In the genomic region with DNA sequence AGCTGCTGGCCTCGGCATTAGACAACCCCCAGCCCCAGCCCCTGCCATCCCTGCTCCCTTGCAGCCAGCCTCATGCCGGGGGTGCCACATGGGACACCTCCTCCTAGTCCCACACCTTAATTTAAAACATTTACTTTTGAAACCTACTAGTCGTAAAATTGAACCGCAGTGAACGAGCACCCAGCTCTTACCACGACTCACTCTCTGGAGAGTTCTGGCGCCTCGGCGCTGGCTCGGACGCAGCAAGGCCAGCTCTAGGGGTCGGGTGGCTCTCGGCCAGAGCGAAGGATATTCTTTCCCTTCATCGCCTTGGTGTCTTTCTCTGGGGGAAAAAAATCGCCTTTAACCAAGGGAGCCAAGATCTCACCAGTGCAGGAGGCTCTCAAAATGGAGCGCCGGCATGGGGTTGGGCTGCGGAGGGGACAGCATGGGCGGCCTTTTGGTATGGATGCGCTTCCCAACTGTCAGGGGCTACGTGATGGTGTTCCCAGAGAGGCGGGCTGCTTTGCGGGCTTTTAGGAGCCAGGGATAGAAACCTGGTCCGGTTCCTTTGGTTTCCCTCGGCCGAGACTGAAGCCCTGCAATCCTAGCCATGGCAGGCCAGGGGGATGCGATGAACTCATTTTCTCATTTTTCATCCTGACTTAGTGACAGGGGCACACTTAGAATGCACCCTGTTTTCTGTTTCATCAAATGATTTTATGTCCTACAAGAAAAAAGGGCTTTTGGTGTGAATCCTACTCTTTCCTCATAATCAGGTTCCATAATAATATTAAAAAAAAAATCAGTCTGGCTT, we compare ENCODE assay signal across 8 cellular contexts. TPM values are rescaled to one million over a fixed set of nuclear protein-coding genes. Genes with fewer than 3 reads are reported as not detected.
DNase-seq lines count a peak whose midpoint lies in the region; ATAC-seq, FAIRE-seq and TF ChIP-seq lines count a peak whose summit lies in the region.

No MANE protein-coding gene starts in this region.

- peak overlapping the region; percentile 88 for H3K4me3 Mint-ChIP-seq in nephron progenitor cell

- peak overlapping the region in 10 of 11 experiments; percentile 59 to 96 (median 92); a peak in 19 of 22 replicates for H3K27ac ChIP-seq in BLaER1 treated with 17β-estradiol and CSF1 and Interleukin-3, amounts not matched to agents 10 nM and 100 nM
- no peak overlapping the region for H3K27ac ChIP-seq in OCI-LY7 (ENCODE audit: low read depth, low read length, poor library complexity, severe bottlenecking)
- H3K27ac ChIP-seq in H1 (ENCODE audit: low read depth, low read length) = no peak overlapping the region

- no peak overlapping the region for H3K27ac Mint-ChIP-seq in nephron progenitor cell

- TF ChIP-seq RAD21 in H1 (IDR thresholded peaks at IDR 0.05 in 1 of 2, conservative IDR thresholded peaks at IDR 0.05 in 1 of 2; ENCODE audit: low read depth in 2 of 2, low read length in 2 of 2) = no peak

- TF ChIP-seq EP300 in H1 (IDR thresholded peaks at IDR 0.05; ENCODE audit: borderline replicate concordance in 1 of 2, low read depth in 2 of 2, low read length in 2 of 2) = no peak

- no peak overlapping the region for H4K8ac ChIP-seq in H1 (ENCODE audit: extremely low read depth, insufficient read depth, low read length)

- H4K91ac ChIP-seq in H1 (replicated peaks; ENCODE audit: insufficient read length, low read length) = no peak overlapping the region

- no peaks in the 10 kb centered on the region for H3K79me2 ChIP-seq in OCI-LY7 (ENCODE audit: insufficient read depth, low read depth, low read length)
- no peaks in the 10 kb centered on the region for H3K79me2 ChIP-seq in H1 (ENCODE audit: control insufficient read depth in 1 of 2, insufficient read depth in 2 of 2, low read length in 2 of 2)

- H3K14ac ChIP-seq in H1 (ENCODE audit: insufficient read length) = no peak overlapping the region

- FAIRE-seq in H1 (lab: Jason Lieb, UNC) = no peak

- POLR2A ChIA-PET in OCI-LY7 (lab: Charles Lee) (interaction anchor here (1.2 to 3.6 kb wide), 4 partner anchors 9 to 87 kb away, joined by 3 to 13 read pairs (median 7); no protein-coding TSS in a partner anchor), H1 (lab: Charles Lee; ENCODE audit: partially characterized antibody) (interaction anchor here (0.9 to 1.8 kb wide), 3 partner anchors 8 to 101 kb away, joined by 3 to 5 read pairs (median 3); no protein-coding TSS in a partner anchor)

- H2BK120ac ChIP-seq in H1 (replicated peaks; ENCODE audit: low read depth, low read length) = no peak overlapping the region

- H3K23ac ChIP-seq in H1 (ENCODE audit: insufficient read length) = no peak overlapping the region

- no peak overlapping the region for H3K18ac ChIP-seq in H1 (ENCODE audit: extremely low read depth, low read length)

- no peak for TF ChIP-seq CTCF in OCI-LY7 (conservative IDR thresholded peaks at IDR 0.05; ENCODE audit: low read length)
- no peak for TF ChIP-seq CTCF in H1 (IDR thresholded peaks at IDR 0.05; ENCODE audit: control extremely low read depth in 1 of 3, insufficient read depth in 1 of 3, low read depth in 1 of 3, low read length in 3 of 3)
- no peak for TF ChIP-seq CTCF in nephron progenitor cell (IDR thresholded peaks at IDR 0.05)

- H3K9me2 ChIP-seq in OCI-LY7 (ENCODE audit: insufficient read depth, low read length) = no peaks in the 10 kb centered on the region

- no TSS peak for BruUV-seq in OCI-LY7 (replicated peaks; lab: Mats Ljungman, UMichigan)

- no peak for TF ChIP-seq POLR2A in H1 (IDR thresholded peaks at IDR 0.05; ENCODE audit: control extremely low read depth in 1 of 2, low read depth in 2 of 2, low read length in 2 of 2)

- H2AFZ ChIP-seq in OCI-LY7 (ENCODE audit: low read length) (no peak overlapping the region), H1 (ENCODE audit: low read length) (no peak overlapping the region)

- no peaks in the 10 kb centered on the region for H3K36me3 ChIP-seq in BLaER1 treated with 17β-estradiol and CSF1 and Interleukin-3, amounts not matched to agents 10 nM and 100 nM
- no peaks in the 10 kb centered on the region for H3K36me3 ChIP-seq in OCI-LY7 (ENCODE audit: insufficient read depth, low read length)
- H3K36me3 ChIP-seq in H1 (ENCODE audit: control insufficient read depth in 2 of 4, insufficient read depth in 4 of 4, low read length in 3 of 4) = no peaks in the 10 kb centered on the region

- H3K79me1 ChIP-seq in H1 (ENCODE audit: low read depth, low read length) = 0 out of 2 replicates have a peak, but pooled peaks cover 3% of the 10 kb centered on the region

- no peak overlapping the region for H2BK15ac ChIP-seq in H1 (ENCODE audit: low read length)

- H3K9me3 Mint-ChIP-seq in nephron progenitor cell = peaks cover 2% of the 10 kb centered on the region

- no peaks in the 10 kb centered on the region for H3K36me3 Mint-ChIP-seq in nephron progenitor cell (ENCODE audit: low read depth)

- DNase-seq in OCI-LY7 (ENCODE audit: low spot score) (no peak), H1 (ENCODE audit: low read depth in 1 of 2, low spot score in 2 of 2) (peak in 1 of 2 experiments; percentile 59), nephron progenitor cell (peak; percentile 27), Ammon's horn (ENCODE audit: low spot score) (no peak), amniotic stem cell (lab: John Stamatoyannopoulos, UW) (no peak)
- no peak for DNase-seq in stimulated activated naive CD4-positive, alpha-beta T cell (lab: John Stamatoyannopoulos, UW)

- CTCF ChIA-PET in OCI-LY7 (lab: Charles Lee; ENCODE audit: unreplicated experiment) = interaction anchor here (1.0 to 1.9 kb wide), 2 partner anchors 15 to 103 kb away, joined by 3 to 6 read pairs; no protein-coding TSS in a partner anchor
- CTCF ChIA-PET in H1 (lab: Charles Lee; ENCODE audit: partially characterized antibody) = interaction anchor here (0.7 to 4.8 kb wide), 36 partner anchors 9 to 180 kb away, joined by 3 to 48 read pairs (median 4); no protein-coding TSS in a partner anchor

- H3K4me2 ChIP-seq in BLaER1 treated with 17β-estradiol and CSF1 and Interleukin-3, amounts not matched to agents 10 nM and 100 nM = peak overlapping the region; percentile 92 to 99 (median 97)
- peak overlapping the region; percentile 82 for H3K4me2 ChIP-seq in OCI-LY7 (ENCODE audit: low read length)
- peak overlapping the region; percentile 79 to 94 for H3K4me2 ChIP-seq in H1 (ENCODE audit: insufficient read depth in 1 of 2, low read depth in 2 of 2, low read length in 2 of 2)

- no peak overlapping the region for H4K5ac ChIP-seq in H1 (ENCODE audit: insufficient read length, low read depth, low read length)

- H3K9me3 ChIP-seq in BLaER1 treated with 17β-estradiol and CSF1 and Interleukin-3, amounts not matched to agents 10 nM and 100 nM (replicated peaks in 1 of 11) = peaks cover 0 to 2% (median under 1%) of the 10 kb centered on the region in 11 experiments; a peak in 8 of 22 replicates
- H3K9me3 ChIP-seq in OCI-LY7 (ENCODE audit: low read length) (no peaks in the 10 kb centered on the region), H1 (ENCODE audit: insufficient read depth in 2 of 2, low read depth in 1 of 2, low read length in 1 of 2) (no peaks in the 10 kb centered on the region)

- H3K4ac ChIP-seq in H1 (replicated peaks; ENCODE audit: insufficient read length, low read depth, low read length) = no peak overlapping the region

- intact Hi-C loops in OCI-LY7 (cut with micrococcal nuclease; ENCODE audit: unreplicated experiment) = no loop called here

- no peak overlapping the region for H2BK12ac ChIP-seq in H1 (ENCODE audit: low read depth, low read length)

- H3K23me2 ChIP-seq in H1 (ENCODE audit: low read depth, low read length) = peaks cover 19% of the 10 kb centered on the region

- H3K4me3 ChIP-seq in BLaER1 treated with 17β-estradiol and CSF1 and Interleukin-3, amounts not matched to agents 10 nM and 100 nM = peak overlapping the region; percentile 80 to 96 (median 94)
- H3K4me3 ChIP-seq in OCI-LY7 (ENCODE audit: low read depth, low read length, poor library complexity, severe bottlenecking) (peak overlapping the region; percentile 74), H1 (ENCODE audit: extremely low read depth in 1 of 4, insufficient read depth in 2 of 4, low read depth in 3 of 4, low read length in 4 of 4) (peak overlapping the region; percentile 42 to 63 (median 49); a peak in 7 of 8 replicates)

- H2AK5ac ChIP-seq in H1 (ENCODE audit: low read depth, low read length) = no peak overlapping the region

- no peaks in the 10 kb centered on the region; a peak in 4 of 22 replicates for H3K27me3 ChIP-seq in BLaER1 treated with 17β-estradiol and CSF1 and Interleukin-3, amounts not matched to agents 10 nM and 100 nM
- H3K27me3 ChIP-seq in H1 (replicated peaks in 1 of 4; ENCODE audit: control insufficient read depth in 3 of 4, extremely low read depth in 1 of 4, insufficient read depth in 3 of 4, low read length in 3 of 4) = peaks cover 11 to 41% (median 32%) of the 10 kb centered on the region in 4 experiments

- H3K9ac ChIP-seq in BLaER1 treated with 17β-estradiol and CSF1 and Interleukin-3, amounts not matched to agents 10 nM and 100 nM = peak overlapping the region; percentile 80 to 93 (median 86)
- H3K9ac ChIP-seq in H1 (replicated peaks in 1 of 4; ENCODE audit: extremely low read depth in 1 of 4, low read depth in 3 of 4, low read length in 3 of 4) = no peak overlapping the region; a peak in 1 of 7 replicates

- H3K4me1 ChIP-seq in BLaER1 treated with 17β-estradiol and CSF1 and Interleukin-3, amounts not matched to agents 10 nM and 100 nM = peaks cover 66 to 79% (median 74%) of the 10 kb centered on the region in 10 experiments
- H3K4me1 ChIP-seq in OCI-LY7 (ENCODE audit: insufficient read depth, low read length, poor library complexity, severe bottlenecking) = peaks cover 25% of the 10 kb centered on the region
- peaks cover 0 to 10% (median 8%) of the 10 kb centered on the region in 4 experiments; a peak in 6 of 7 replicates for H3K4me1 ChIP-seq in H1 (replicated peaks in 1 of 4; ENCODE audit: control insufficient read depth in 3 of 4, insufficient read depth in 4 of 4, low read length in 3 of 4)

- no peak overlapping the region for H2BK20ac ChIP-seq in H1 (ENCODE audit: low read length)

- ATAC-seq in HG02840 (IDR thresholded peaks at IDR 0.05; ENCODE audit: low FRiP score, unreplicated experiment) = no peak

- H3K4me1 Mint-ChIP-seq in nephron progenitor cell = peaks cover 36% of the 10 kb centered on the region

- H3K27me3 Mint-ChIP-seq in nephron progenitor cell (ENCODE audit: low read depth, poor library complexity) = peaks cover 56% of the 10 kb centered on the region

- WGBS in H1 (ENCODE audit: extremely low coverage in 1 of 2, insufficient coverage in 1 of 2, insufficient read length in 1 of 2, insufficient replicate concordance in 2 of 2, low coverage in 1 of 2, low lambda C conversion rate in 2 of 2, missing lambda C conversion rate in 1 of 2), 2 experiments = 26% methylated on average over 27 of the region's 28 CpGs; no CpG with 5 or more reads in 1 of the 2 experiments

- no peak overlapping the region for H3K56ac ChIP-seq in H1 (replicated peaks; ENCODE audit: insufficient read length, low read depth, low read length)

- peaks cover 46 to 68% (median 62%) of the 10 kb centered on the region in 11 experiments for H4K20me1 ChIP-seq in BLaER1 treated with 17β-estradiol and CSF1 and Interleukin-3, amounts not matched to agents 10 nM and 100 nM
- H4K20me1 ChIP-seq in OCI-LY7 (ENCODE audit: insufficient read depth, low read length) (peaks cover 14% of the 10 kb centered on the region; the same call in 1 of the 2 replicates), H1 (replicated peaks in 1 of 2; ENCODE audit: control insufficient read depth in 1 of 2, insufficient read depth in 2 of 2, low read length in 2 of 2) (peaks cover 4 to 8% of the 10 kb centered on the region in 2 experiments)

- H2BK5ac ChIP-seq in H1 (ENCODE audit: low read depth, low read length) = no peak overlapping the region

RNA-seq across cellular contexts. Expression of a gene that starts 2.0 kb away (rescaled TPM):
- 9.1 and 9.7 TPM in 2 replicates for total RNA-seq in OCI-LY7 (2014; rRNA removed; shearing (Covaris generic))
- 7.2 and 9.2 TPM in 2 replicates for total RNA-seq in OCI-LY7 (2022)
- 8.6 and 8.7 TPM in 2 replicates for total RNA-seq in H1 (2021; fragmentation: NEBNext Ultra II Directional; extraction: Animal tissue kit (Norgen Biotek cat#: 25700))
- polyA plus RNA-seq in H1 (2011; rRNA removed) = 5.8 and 11.5 TPM in 2 replicates
- polyA plus RNA-seq in H1 (2011; cell fraction: cytosol; rRNA removed) = 5.9 TPM
- 9.7 TPM for polyA plus RNA-seq in H1 (2011; cell fraction: nucleus; rRNA removed)
- 4.4 to 8.2 TPM (median 6.6 TPM) in 4 replicates for polyA plus RNA-seq in H1 (2012, experiment 1 of 2)
- 6.9 TPM for polyA plus RNA-seq in H1 (2012, experiment 2 of 2)
- 7.8 TPM for polyA plus RNA-seq in H1 (2013, experiment 1 of 2)
- 8.1 TPM for polyA plus RNA-seq in H1 (2013, experiment 2 of 2)
- polyA minus RNA-seq in H1 (2011; rRNA and poly(A)+ RNA removed) = 2.1 and 2.6 TPM in 2 replicates
- 4.3 TPM for polyA minus RNA-seq in H1 (2011; cell fraction: cytosol; rRNA and poly(A)+ RNA removed)
- 3.9 TPM for polyA minus RNA-seq in H1 (2011; cell fraction: nucleus; rRNA and poly(A)+ RNA removed)

Comparison
In these comparisons a context has a peak if more than half of its experiments do, and no peak if none do; other contexts are left out.
1. H3K27ac ChIP-seq: peak in BLaER1 treated with 17β-estradiol and CSF1 and Interleukin-3, amounts not matched to agents 10 nM and 100 nM (10 of 11); none in OCI-LY7 (single experiment) and H1 (single experiment).
2. H3K9ac ChIP-seq: peak in BLaER1 treated with 17β-estradiol and CSF1 and Interleukin-3, amounts not matched to agents 10 nM and 100 nM (11 of 11); none in H1 (0 of 4).
3. Peak in every context shown above with its lines, with median percentiles within 50 percentile points of each other: H3K4me2 ChIP-seq and H3K4me3 ChIP-seq.